Comparison of ENCODE assay signal across 14 cellular contexts in the genomic region with DNA sequence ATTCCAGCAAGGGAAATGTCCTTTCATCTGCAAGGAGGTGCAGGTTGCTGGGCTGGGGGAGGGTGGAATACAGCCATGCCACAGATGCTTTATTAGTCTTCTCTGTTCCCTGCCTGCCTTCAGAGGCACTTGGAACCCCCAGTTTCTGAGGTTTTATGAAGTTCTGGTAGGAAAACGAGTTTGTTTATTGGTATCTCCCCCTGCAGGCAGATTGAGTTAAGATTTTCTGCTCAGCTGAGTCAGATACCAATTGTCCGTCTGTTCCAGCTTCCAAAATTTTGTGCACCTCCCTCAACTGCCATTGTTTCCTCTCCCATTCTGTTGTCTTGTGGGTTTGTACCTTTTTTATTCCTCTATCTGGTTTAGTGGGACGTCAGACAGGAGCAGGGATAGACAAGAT.
DNase-seq lines count a peak whose midpoint lies in the region; FAIRE-seq and TF ChIP-seq lines count a peak whose summit lies in the region.
"Had no signal": no experiment of that assay in that cellular context is flagged by ENCODE, and none has a peak within 500 bp of the region (broad histone marks: within the 10 kb centered on the region; RNA-seq: fewer than 3 reads in every experiment).

No MANE protein-coding gene starts in this region.

- intact Hi-C loops in activated CD4-positive, alpha-beta memory T cell treated with anti-CD3 and anti-CD28 coated beads for 36 hours (cut with micrococcal nuclease), result no loop called here

- H3K4me2 ChIP-seq in OCI-LY1 (ENCODE audit: low read length), result no peak overlapping the region

- no peaks in the 10 kb centered on the region for H3K36me3 ChIP-seq in OCI-LY1 (ENCODE audit: insufficient read depth, low read length)
- H3K36me3 ChIP-seq: esophagus squamous epithelium, tibial nerve had no signal

- no peak overlapping the region for H2AFZ ChIP-seq in OCI-LY1 (ENCODE audit: low read length)

- no peak overlapping the region for H3K9ac ChIP-seq in OCI-LY1 (ENCODE audit: low read length)

- no peaks in the 10 kb centered on the region for H3K9me3 Mint-ChIP-seq in activated CD4-positive, alpha-beta memory T cell treated with anti-CD3 and anti-CD28 coated beads for 36 hours
- no peaks in the 10 kb centered on the region for H3K9me3 Mint-ChIP-seq in activated CD4-positive, alpha-beta memory T cell treated with anti-CD3 and anti-CD28 coated beads, Interleukin-2, amount 10 ng/mL, durations not matched to agents 7 days and 5 days

- H3F3A ChIP-seq in OCI-LY1 (ENCODE audit: insufficient read depth, low read length), result no peaks in the 10 kb centered on the region

- peak overlapping the region; percentile 3 for H3K27ac Mint-ChIP-seq in activated CD4-positive, alpha-beta memory T cell treated with anti-CD3 and anti-CD28 coated beads for 36 hours
- no peak overlapping the region for H3K27ac Mint-ChIP-seq in activated CD4-positive, alpha-beta memory T cell treated with anti-CD3 and anti-CD28 coated beads, Interleukin-2, amount 10 ng/mL, durations not matched to agents 7 days and 5 days

- peak overlapping the region; percentile 96 for H3K27ac ChIP-seq in OCI-LY1 (ENCODE audit: low read depth, low read length, poor library complexity, severe bottlenecking)
- H3K27ac ChIP-seq: esophagus squamous epithelium, tibial nerve had no signal

- no peak overlapping the region for H3K4me3 ChIP-seq in OCI-LY1 (ENCODE audit: low read depth, low read length, poor library complexity, severe bottlenecking)
- no peak overlapping the region for H3K4me3 ChIP-seq in epithelial cell of proximal tubule (ENCODE audit: low read depth, low read length)
- H3K4me3 ChIP-seq: esophagus squamous epithelium, tibial nerve had no signal

- no peaks in the 10 kb centered on the region for H3K27me3 Mint-ChIP-seq in activated CD4-positive, alpha-beta memory T cell treated with anti-CD3 and anti-CD28 coated beads for 36 hours
- no peaks in the 10 kb centered on the region for H3K27me3 Mint-ChIP-seq in activated CD4-positive, alpha-beta memory T cell treated with anti-CD3 and anti-CD28 coated beads, Interleukin-2, amount 10 ng/mL, durations not matched to agents 7 days and 5 days
- H3K27me3 Mint-ChIP-seq: naive B cell had no signal

- H3K36me3 Mint-ChIP-seq in activated CD4-positive, alpha-beta memory T cell treated with anti-CD3 and anti-CD28 coated beads for 36 hours, result peaks cover 34% of the 10 kb centered on the region
- peaks cover 40% of the 10 kb centered on the region for H3K36me3 Mint-ChIP-seq in activated CD4-positive, alpha-beta memory T cell treated with anti-CD3 and anti-CD28 coated beads, Interleukin-2, amount 10 ng/mL, durations not matched to agents 7 days and 5 days (ENCODE audit: low read depth)

- TF ChIP-seq CTCF in OCI-LY1 (IDR thresholded peaks at IDR 0.05; ENCODE audit: low read length), result peak; percentile 35; the same call in 1 of the 2 replicates
- TF ChIP-seq CTCF in epithelial cell of proximal tubule (conservative IDR thresholded peaks at IDR 0.05; ENCODE audit: low read depth, low read length), result peak; percentile 39

- no peaks in the 10 kb centered on the region for H3K9me2 ChIP-seq in OCI-LY1 (ENCODE audit: low read depth, low read length)

- peaks cover 59% of the 10 kb centered on the region for H3K4me1 Mint-ChIP-seq in activated CD4-positive, alpha-beta memory T cell treated with anti-CD3 and anti-CD28 coated beads for 36 hours (ENCODE audit: low read depth)
- peaks cover 19% of the 10 kb centered on the region for H3K4me1 Mint-ChIP-seq in activated CD4-positive, alpha-beta memory T cell treated with anti-CD3 and anti-CD28 coated beads, Interleukin-2, amount 10 ng/mL, durations not matched to agents 7 days and 5 days

- CTCF ChIA-PET in activated CD4-positive, alpha-beta memory T cell treated with anti-CD3 and anti-CD28 coated beads for 36 hours (lab: Charles Lee), result no interaction called here
- CTCF ChIA-PET in activated CD4-positive, alpha-beta memory T cell treated with anti-CD3 and anti-CD28 coated beads, Interleukin-2, amount 10 ng/mL, durations not matched to agents 7 days and 5 days (lab: Charles Lee), result no interaction called here

- no peaks in the 10 kb centered on the region for H3K27me3 ChIP-seq in OCI-LY1 (ENCODE audit: insufficient read depth, low read length)
- H3K27me3 ChIP-seq: esophagus squamous epithelium, tibial nerve had no signal

- H3K4me1 ChIP-seq in OCI-LY1 (ENCODE audit: insufficient read depth, low read length, severe bottlenecking), result peaks cover 54% of the 10 kb centered on the region

- H3K9me3 ChIP-seq in OCI-LY1 (ENCODE audit: low read length), result no peaks in the 10 kb centered on the region
- H3K9me3 ChIP-seq: esophagus squamous epithelium, tibial nerve had no signal

- peak; percentile 81 for FAIRE-seq in urothelium cell line (lab: Jason Lieb, UNC)

- DNase-seq in activated CD4-positive, alpha-beta memory T cell treated with anti-CD3 and anti-CD28 coated beads for 36 hours, result no peak
- DNase-seq in activated CD4-positive, alpha-beta memory T cell treated with anti-CD3 and anti-CD28 coated beads, Interleukin-2, amount 10 ng/mL, durations not matched to agents 7 days and 5 days, result no peak
- DNase-seq in epithelial cell of proximal tubule (ENCODE audit: low read depth) (no peak), urothelium cell line (ENCODE audit: low spot score) (no peak), retina (no peak)
- DNase-seq in stimulated activated naive CD4-positive, alpha-beta T cell treated with Interleukin-2 at 50 U/mL for 16 hours (lab: John Stamatoyannopoulos, UW), result no peak
- no peak for DNase-seq in activated effector memory CD4-positive, alpha-beta T cell treated with anti-CD3 and anti-CD28 coated beads, Interleukin-2, amount 50 U/mL, for 16 hours
- DNase-seq: activated CD4-positive, alpha-beta T cell treated with anti-CD3 and anti-CD28 coated beads for 1 hour; esophagus squamous epithelium; naive B cell; NCI-H1417 treated with DMSO at 0.1 percent for 48 hours; SIG-M5 had no signal

- H3K4me3 Mint-ChIP-seq in activated CD4-positive, alpha-beta memory T cell treated with anti-CD3 and anti-CD28 coated beads for 36 hours, result no peak overlapping the region
- no peak overlapping the region for H3K4me3 Mint-ChIP-seq in activated CD4-positive, alpha-beta memory T cell treated with anti-CD3 and anti-CD28 coated beads, Interleukin-2, amount 10 ng/mL, durations not matched to agents 7 days and 5 days

- POLR2A ChIA-PET in activated CD4-positive, alpha-beta memory T cell treated with anti-CD3 and anti-CD28 coated beads for 36 hours (lab: Charles Lee), result no interaction called here
- POLR2A ChIA-PET in activated CD4-positive, alpha-beta memory T cell treated with anti-CD3 and anti-CD28 coated beads, Interleukin-2, amount 10 ng/mL, durations not matched to agents 7 days and 5 days (lab: Charles Lee), result no interaction called here

- H4K20me1 ChIP-seq in OCI-LY1 (ENCODE audit: insufficient read depth, low read length), result no peaks in the 10 kb centered on the region

- H3K79me2 ChIP-seq in OCI-LY1 (ENCODE audit: insufficient read depth, low read length), result no peaks in the 10 kb centered on the region
